ENCODE assay signal across 15 cellular contexts in the genomic region with DNA sequence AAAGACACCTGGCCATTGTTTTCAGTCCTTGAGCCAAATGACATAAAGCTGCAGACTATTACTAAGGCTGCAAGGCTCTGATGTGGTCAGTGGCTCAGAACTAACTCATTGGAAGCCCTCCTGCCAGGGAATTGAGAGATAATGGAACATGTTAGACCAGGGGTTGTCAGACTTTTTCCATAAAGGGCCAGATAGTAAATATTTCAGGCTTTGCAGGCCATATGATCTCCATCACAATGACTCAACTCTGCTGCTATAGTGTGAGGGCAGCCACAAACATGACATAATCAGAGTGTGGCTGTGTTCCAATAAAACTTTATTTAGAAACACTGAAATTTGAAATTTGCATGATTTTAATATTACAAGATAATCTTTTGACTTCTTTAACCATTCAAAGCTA.
DNase-seq lines count a peak whose midpoint lies in the region; ATAC-seq, FAIRE-seq and TF ChIP-seq lines count a peak whose summit lies in the region.
"Had no signal": no experiment of that assay in that cellular context is flagged by ENCODE, and none has a peak within 500 bp of the region (broad histone marks: within the 10 kb centered on the region; RNA-seq: fewer than 3 reads in every experiment).

No MANE protein-coding gene starts in this region.

- no peak overlapping the region for H3K4me2 ChIP-seq in GM12878 (ENCODE audit: control insufficient read depth, insufficient read depth)

- peaks cover 2% of the 10 kb centered on the region for H3K36me3 Mint-ChIP-seq in activated CD4-positive, alpha-beta T cell treated with anti-CD3 and anti-CD28 coated beads, Interleukin-2, amount 10 ng/mL, durations not matched to agents 24 days and 14 days (ENCODE audit: low read depth)
- H3K36me3 Mint-ChIP-seq in activated naive CD8-positive, alpha-beta T cell treated with anti-CD3 and anti-CD28 coated beads, Interleukin-2, amount 50 U/mL, for 24 hours (ENCODE audit: low read depth) = no peaks in the 10 kb centered on the region

- H3K4me3 ChIP-seq in GM12878 = no peak overlapping the region

- TF ChIP-seq RAD21 in GM12878 (IDR thresholded peaks at IDR 0.05; ENCODE audit: insufficient read depth, low read depth, low read length) = no peak

- H3K79me2 ChIP-seq in GM12878 (ENCODE audit: control insufficient read depth, insufficient read depth, low read length) = no peaks in the 10 kb centered on the region

- POLR2A ChIA-PET in GM12878 (lab: Charles Lee) = no interaction called here

- TF ChIP-seq CTCF in GM12878 (IDR thresholded peaks at IDR 0.05 in 2 of 3, conservative IDR thresholded peaks at IDR 0.05 in 1 of 3; ENCODE audit: control insufficient read depth in 2 of 3, extremely low read depth in 1 of 3, insufficient read depth in 1 of 3, low read depth in 3 of 3, low read length in 3 of 3) = no peak

- no peak for TF ChIP-seq POLR2A in GM12878 (IDR thresholded peaks at IDR 0.05; ENCODE audit: low read depth, low read length)

- in situ Hi-C loops in GM12878 (cut with MboI) = no loop called here

- no peak overlapping the region for H3K27ac Mint-ChIP-seq in activated CD4-positive, alpha-beta T cell treated with anti-CD3 and anti-CD28 coated beads, Interleukin-2, amount 10 ng/mL, durations not matched to agents 24 days and 14 days
- H3K27ac Mint-ChIP-seq in activated naive CD8-positive, alpha-beta T cell treated with anti-CD3 and anti-CD28 coated beads, Interleukin-2, amount 50 U/mL, for 24 hours = no peak overlapping the region

- H3K9me3 Mint-ChIP-seq in activated CD4-positive, alpha-beta T cell treated with anti-CD3 and anti-CD28 coated beads, Interleukin-2, amount 10 ng/mL, durations not matched to agents 24 days and 14 days = peaks cover 33% of the 10 kb centered on the region
- peaks cover 22% of the 10 kb centered on the region for H3K9me3 Mint-ChIP-seq in activated naive CD8-positive, alpha-beta T cell treated with anti-CD3 and anti-CD28 coated beads, Interleukin-2, amount 50 U/mL, for 24 hours

- H3K36me3 ChIP-seq in GM12878 (ENCODE audit: control insufficient read depth in 2 of 2, insufficient read depth in 2 of 2, low read length in 1 of 2) = no peaks in the 10 kb centered on the region

- no peak overlapping the region for H3K9ac ChIP-seq in GM12878 (ENCODE audit: control insufficient read depth, insufficient read depth, low read length)

- DNase-seq in GM04504 (ENCODE audit: low read depth) = peak; percentile 60
- peak; percentile 23 for DNase-seq in MV-4-11 (lab: John Stamatoyannopoulos, UW)
- DNase-seq in GM12878 (ENCODE audit: low read depth, low spot score) = no peak
- DNase-seq in kidney tubule cell (ENCODE audit: low spot score) = peak; percentile 54
- no peak for DNase-seq in activated CD4-positive, alpha-beta T cell treated with anti-CD3 and anti-CD28 coated beads, Interleukin-2, amount 10 ng/mL, durations not matched to agents 24 days and 14 days
- no peak for DNase-seq in activated naive CD8-positive, alpha-beta T cell treated with anti-CD3 and anti-CD28 coated beads, Interleukin-2, amount 50 U/mL, for 24 hours
- DNase-seq in GM19240 (ENCODE audit: insufficient read length, low spot score) = no peak
- DNase-seq: activated CD8-positive, alpha-beta memory T cell treated with anti-CD3 and anti-CD28 coated beads for 24 hours; activated naive CD4-positive, alpha-beta T cell treated with Interleukin-2 at 50 U/mL for 16 hours; Caco-2; cerebellar nuclear complex; NCI-H1105 treated with DMSO at 0.1 percent for 48 hours; NCI-H526; SHP77 treated with DMSO at 0.1 percent for 48 hours had no signal

- no peak overlapping the region for H3K27ac ChIP-seq in GM12878 (ENCODE audit: control insufficient read depth, insufficient read depth)

- no peaks in the 10 kb centered on the region; the same call in 1 of the 3 replicates for H3K9me3 ChIP-seq in GM12878 (replicated peaks; ENCODE audit: control insufficient read depth, insufficient read depth, low read length)

- no peak for ATAC-seq in GM12878
- no peak for ATAC-seq in GM21723 (IDR thresholded peaks at IDR 0.05; ENCODE audit: unreplicated experiment)
- ATAC-seq in activated naive CD8-positive, alpha-beta T cell treated with anti-CD3 and anti-CD28 coated beads, Interleukin-2, amount 50 U/mL, for 24 hours = no peak

- SMC1A ChIA-PET in GM12878 (lab: Charles Lee; ENCODE audit: uncharacterized antibody, unreplicated experiment) = no interaction called here

- no peak for FAIRE-seq in GM12878 (lab: Jason Lieb, UNC)

- H2AFZ ChIP-seq in GM12878 (ENCODE audit: control insufficient read depth, low read depth, low read length) = no peak overlapping the region

- CTCF ChIA-PET in GM12878 (lab: Yijun Ruan, JAX) = no interaction called here

- no peaks in the 10 kb centered on the region for H4K20me1 ChIP-seq in GM12878 (ENCODE audit: control insufficient read depth, insufficient read depth)

- H3K4me1 Mint-ChIP-seq in activated CD4-positive, alpha-beta T cell treated with anti-CD3 and anti-CD28 coated beads, Interleukin-2, amount 10 ng/mL, durations not matched to agents 24 days and 14 days = no peaks in the 10 kb centered on the region
- no peaks in the 10 kb centered on the region for H3K4me1 Mint-ChIP-seq in activated naive CD8-positive, alpha-beta T cell treated with anti-CD3 and anti-CD28 coated beads, Interleukin-2, amount 50 U/mL, for 24 hours

- no TSS peak for BruUV-seq in GM12878 (replicated peaks; lab: Mats Ljungman, UMichigan)

- no peaks in the 10 kb centered on the region for H3K4me1 ChIP-seq in GM12878 (ENCODE audit: control insufficient read depth, insufficient read depth, low read length)
- H3K4me1 ChIP-seq: Caco-2 had no signal

- intact Hi-C loops in GM12878 (cut with micrococcal nuclease; ENCODE audit: unreplicated experiment) = no loop called here
- intact Hi-C loops in activated CD4-positive, alpha-beta T cell treated with anti-CD3 and anti-CD28 coated beads, Interleukin-2, amount 10 ng/mL, durations not matched to agents 24 days and 14 days (cut with micrococcal nuclease) = no loop called here

- no peaks in the 10 kb centered on the region for H3K27me3 ChIP-seq in GM12878 (replicated peaks in 1 of 2; ENCODE audit: control insufficient read depth in 2 of 2, insufficient read depth in 2 of 2, low read length in 1 of 2)

- no peak for TF ChIP-seq EP300 in GM12878 (IDR thresholded peaks at IDR 0.05; ENCODE audit: borderline replicate concordance in 1 of 2, control insufficient read depth in 1 of 2, low read depth in 2 of 2, low read length in 2 of 2)

- RAD21 ChIA-PET in GM12878 (lab: Charles Lee; ENCODE audit: unreplicated experiment) = no interaction called here

- no peak overlapping the region for H3K4me3 Mint-ChIP-seq in activated CD4-positive, alpha-beta T cell treated with anti-CD3 and anti-CD28 coated beads, Interleukin-2, amount 10 ng/mL, durations not matched to agents 24 days and 14 days
- H3K4me3 Mint-ChIP-seq in activated naive CD8-positive, alpha-beta T cell treated with anti-CD3 and anti-CD28 coated beads, Interleukin-2, amount 50 U/mL, for 24 hours = no peak overlapping the region

- peaks cover 5% of the 10 kb centered on the region for H3K27me3 Mint-ChIP-seq in activated CD4-positive, alpha-beta T cell treated with anti-CD3 and anti-CD28 coated beads, Interleukin-2, amount 10 ng/mL, durations not matched to agents 24 days and 14 days
- H3K27me3 Mint-ChIP-seq in activated naive CD8-positive, alpha-beta T cell treated with anti-CD3 and anti-CD28 coated beads, Interleukin-2, amount 50 U/mL, for 24 hours = peaks cover 12% of the 10 kb centered on the region

TF ChIP-seq in GM12878, 131 proteins besides CTCF, POLR2A, EP300 and RAD21 (continues in another document):
- no peak for TF ChIP-seq E2F8 (IDR thresholded peaks at IDR 0.05; ENCODE audit: low read depth, partially characterized antibody)

Comparison
In these comparisons a context has a peak if more than half of its experiments do, and no peak if none do; other contexts are left out.
1. DNase-seq: peak in GM04504 (single experiment), MV-4-11 (single experiment) and kidney tubule cell (single experiment); none in GM12878 (single experiment), activated CD4-positive, alpha-beta T cell treated with anti-CD3 and anti-CD28 coated beads, Interleukin-2, amount 10 ng/mL, durations not matched to agents 24 days and 14 days (single experiment), activated naive CD8-positive, alpha-beta T cell treated with anti-CD3 and anti-CD28 coated beads, Interleukin-2, amount 50 U/mL, for 24 hours (single experiment) and GM19240 (single experiment).